In the genomic region with DNA sequence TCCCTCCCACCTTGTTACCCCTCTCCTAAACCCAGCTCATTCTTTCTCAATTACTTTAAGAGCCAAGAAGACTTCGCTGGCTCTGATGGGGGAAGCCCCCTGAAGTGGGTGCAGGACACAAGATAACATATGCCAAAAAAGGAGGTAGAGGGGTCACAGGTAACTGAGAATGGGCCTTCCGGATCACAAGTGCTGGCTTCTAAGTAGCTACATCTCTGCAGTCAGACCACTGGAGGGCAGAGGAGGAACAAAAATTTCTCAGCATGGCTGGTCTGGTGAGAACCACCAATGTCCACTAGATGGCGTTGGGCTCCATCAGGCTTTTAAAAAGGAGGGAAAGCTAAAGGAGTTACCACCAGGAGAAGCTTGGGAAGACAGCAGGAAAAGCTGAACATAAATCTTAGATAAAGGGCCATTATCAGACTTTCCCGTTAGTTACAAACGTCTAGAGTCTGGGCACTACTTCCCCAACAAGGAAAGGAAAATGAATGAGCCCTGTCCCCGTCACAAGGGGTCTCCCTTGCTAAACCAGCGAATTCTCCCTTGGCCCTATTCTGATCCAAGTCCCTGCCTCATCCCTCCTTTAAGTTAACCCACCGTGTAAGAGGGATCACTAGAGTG, we compare ENCODE assay signal across 8 cellular contexts. TPM values are rescaled to one million over a fixed set of nuclear protein-coding genes. Genes with fewer than 3 reads are reported as not detected.
DNase-seq lines count a peak whose midpoint lies in the region; ATAC-seq and TF ChIP-seq lines count a peak whose summit lies in the region.

No MANE protein-coding gene starts in this region.

- no peaks in the 10 kb centered on the region for H3K27me3 Mint-ChIP-seq in IgD-negative memory B cell

- H3K4me3 ChIP-seq in AG10803 (ENCODE audit: low read length) (no peak overlapping the region), neutrophil (ENCODE audit: low read depth in 1 of 2, low read length in 1 of 2) (no peak overlapping the region), thyroid gland (replicated peaks in 1 of 3) (no peak overlapping the region)

- peaks cover 3% of the 10 kb centered on the region for H3K36me3 Mint-ChIP-seq in IgD-negative memory B cell

- peaks cover 20 to 30% (median 25%) of the 10 kb centered on the region in 3 donors for H3K4me1 Mint-ChIP-seq in IgD-negative memory B cell

- 31 to 32% methylated on average over 8 of the region's 8 CpGs for WGBS in thyroid gland, 2 donors

- intact Hi-C loops in thyroid gland (cut with DNase I) = loop anchor here (5.0 kb wide), 1 partner anchor 43 kb away; no protein-coding TSS in a partner anchor

- H3K36me3 ChIP-seq in neutrophil = peaks cover 79% of the 10 kb centered on the region
- peaks cover 47 to 54% of the 10 kb centered on the region in 2 donors for H3K36me3 ChIP-seq in thyroid gland

- H3K9me3 Mint-ChIP-seq in IgD-negative memory B cell = no peaks in the 10 kb centered on the region

- peak overlapping the region; percentile 88 to 92 (median 89) for H3K27ac Mint-ChIP-seq in IgD-negative memory B cell

- peaks cover 33 to 37% of the 10 kb centered on the region in 2 experiments for H3K4me1 ChIP-seq in neutrophil (ENCODE audit: control insufficient read depth in 1 of 2, insufficient read depth in 1 of 2, low read depth in 1 of 2, low read length in 1 of 2)
- H3K4me1 ChIP-seq in thyroid gland = peaks cover 16 to 20% of the 10 kb centered on the region in 2 donors

- no peaks in the 10 kb centered on the region for H3K27me3 ChIP-seq in neutrophil
- no peaks in the 10 kb centered on the region for H3K27me3 ChIP-seq in thyroid gland

- H3K27ac ChIP-seq in neutrophil (peak overlapping the region; percentile 66), thyroid gland (no peak overlapping the region)

- H3K9me3 ChIP-seq in neutrophil = no peaks in the 10 kb centered on the region
- no peaks in the 10 kb centered on the region for H3K9me3 ChIP-seq in thyroid gland

- no peak for TF ChIP-seq POLR2A in thyroid gland (IDR thresholded peaks at IDR 0.05)

- peak overlapping the region in 3 of 4 donors; percentile 32 to 88 (median 49) for H3K4me3 Mint-ChIP-seq in IgD-negative memory B cell

- peak; percentile 62 for ATAC-seq in GM19455 (IDR thresholded peaks at IDR 0.05; ENCODE audit: unreplicated experiment)

- TF ChIP-seq CTCF in AG10803 (conservative IDR thresholded peaks at IDR 0.05; ENCODE audit: low read length) (peak; percentile 100), neutrophil (IDR thresholded peaks at IDR 0.05) (peak; percentile 93), thyroid gland (IDR thresholded peaks at IDR 0.05) (peak; percentile 93 to 100 (median 98))

- DNase-seq in AG10803 (ENCODE audit: low read depth) (peak; percentile 89), activated T-cell treated with anti-CD3 and anti-CD28 coated beads for 1 hour (ENCODE audit: low read depth) (peak; percentile 51), fibroblast of peridontal ligament (ENCODE audit: extremely low read depth) (peak; percentile 97), thyroid gland (peak; percentile 78 to 85), GOT3 (lab: John Stamatoyannopoulos, UW) (no peak)

RNA-seq across cellular contexts. Expression of gene CDH24, which starts 11.6 kb away (rescaled TPM):
- polyA plus RNA-seq in IgD-negative memory B cell = 0.09 TPM
- total RNA-seq in thyroid gland = 1 to 10 TPM; 2.9 to 7.8 (median 5.6) TPM

RNA-seq across cellular contexts. Expression of gene ACIN1, which starts 26.0 kb away (rescaled TPM):
- 18.8 TPM for polyA plus RNA-seq in IgD-negative memory B cell
- 100 to 1,000 TPM; 143 to 195 (median 152) TPM for total RNA-seq in thyroid gland

RNA-seq across cellular contexts. Expression of gene C14orf119, which starts 26.4 kb away (rescaled TPM):
- polyA plus RNA-seq in IgD-negative memory B cell = 68.7 TPM
- 10 to 100 TPM; 21.3 to 37.1 (median 28.9) TPM for total RNA-seq in thyroid gland

RNA-seq across cellular contexts. Expression of gene PSMB11, which starts 26.9 kb away (rescaled TPM):
- not detected for polyA plus RNA-seq in IgD-negative memory B cell
- total RNA-seq in thyroid gland = not detected

RNA-seq across cellular contexts. Expression of gene PSMB5, which starts 34.2 kb away (rescaled TPM):
- polyA plus RNA-seq in IgD-negative memory B cell = 28.0 TPM
- 100 to 1,000 TPM in 2 of 4 donors, 10 to 100 TPM in 2; 75.7 to 215 (median 113) TPM for total RNA-seq in thyroid gland
